ENCODE assay signal across 18 cellular contexts in the genomic region with DNA sequence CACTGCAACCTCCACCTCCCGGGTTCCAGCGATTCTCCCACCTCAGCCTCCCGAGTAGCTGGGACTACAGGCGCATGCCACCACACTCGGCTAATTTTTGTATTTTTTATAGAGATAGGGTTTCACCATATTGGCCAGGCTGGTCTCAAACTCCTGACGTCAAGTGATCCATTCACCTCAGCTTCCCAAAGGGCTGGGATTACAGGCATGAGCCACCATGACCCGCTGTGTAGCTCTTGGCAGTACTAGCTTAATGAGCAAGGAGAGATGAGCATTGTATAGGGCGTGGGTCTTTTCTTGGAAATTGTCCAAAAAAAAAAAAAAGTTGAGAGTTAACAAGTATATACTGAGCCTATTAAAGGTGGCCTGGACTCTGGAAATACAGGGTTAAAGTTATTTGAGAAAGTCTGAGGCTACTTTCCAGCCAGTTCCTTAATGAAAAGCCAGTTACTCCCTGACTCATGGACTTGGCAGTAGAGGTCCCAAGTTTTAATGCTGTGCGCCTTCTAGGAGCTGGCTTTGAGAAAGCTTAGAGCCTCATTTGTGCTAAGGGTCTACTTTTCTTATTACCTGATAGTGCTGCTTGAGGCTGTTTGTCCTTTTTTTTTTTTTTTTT. TPM values are rescaled to one million over a fixed set of nuclear protein-coding genes. Genes with fewer than 3 reads are reported as not detected.
A peak's percentile ranks its signal among the peaks of the same experiment; 100 is the strongest.
DNase-seq lines count a peak whose midpoint lies in the region; ATAC-seq and TF ChIP-seq lines count a peak whose summit lies in the region.
"Had no signal": no experiment of that assay in that cellular context is flagged by ENCODE, and none has a peak within 500 bp of the region (broad histone marks: within the 10 kb centered on the region; RNA-seq: fewer than 3 reads in every experiment).

No MANE protein-coding gene starts in this region.

- H3K4me1 Mint-ChIP-seq in endodermal cell (peaks cover 4% of the 10 kb centered on the region), neural progenitor cell (peaks cover 6% of the 10 kb centered on the region)
- H3K4me1 Mint-ChIP-seq in T-helper 2 cell treated with Interferon-gamma antibody and Interleukin-4, amounts not matched to agents 5 μg/mL and 100 μg/mL, for 36 hours (ENCODE audit: low read depth) = peaks cover 13% of the 10 kb centered on the region

- H3K27ac ChIP-seq in right atrium auricular region = no peak overlapping the region
- H3K27ac ChIP-seq in endodermal cell (ENCODE audit: low read depth, low read length) = no peak overlapping the region
- no peak overlapping the region for H3K27ac ChIP-seq in neural progenitor cell
- no peak overlapping the region for H3K27ac ChIP-seq in smooth muscle cell (ENCODE audit: low read depth)
- H3K27ac ChIP-seq in aorta (ENCODE audit: low read depth in 1 of 2, low read length in 2 of 2) = no peak overlapping the region
- H3K27ac ChIP-seq: BLaER1, coronary artery, gastroesophageal sphincter had no signal

- H3K4me2 ChIP-seq in neural progenitor cell (no peak overlapping the region), smooth muscle cell (no peak overlapping the region)
- H3K4me2 ChIP-seq: BLaER1 had no signal

- H3K9me3 Mint-ChIP-seq in endodermal cell (no peaks in the 10 kb centered on the region), neural progenitor cell (no peaks in the 10 kb centered on the region)
- H3K9me3 Mint-ChIP-seq in T-helper 2 cell treated with Interferon-gamma antibody and Interleukin-4, amounts not matched to agents 5 μg/mL and 100 μg/mL, for 36 hours = no peaks in the 10 kb centered on the region
- H3K9me3 Mint-ChIP-seq: activated naive CD8-positive, alpha-beta T cell treated with anti-CD3 and anti-CD28 coated beads for 36 hours had no signal

- H3K36me3 ChIP-seq in right atrium auricular region (peaks cover 32% of the 10 kb centered on the region), MG63 (peaks cover 55% of the 10 kb centered on the region), endodermal cell (ENCODE audit: control insufficient read depth, insufficient read depth, low read length) (peaks cover 43% of the 10 kb centered on the region), neural progenitor cell (peaks cover 4% of the 10 kb centered on the region), smooth muscle cell (ENCODE audit: low read depth) (peaks cover 2% of the 10 kb centered on the region), aorta (ENCODE audit: control insufficient read depth in 1 of 2, insufficient read depth in 2 of 2, low read length in 1 of 2) (no peaks in the 10 kb centered on the region)

- H3K27me3 ChIP-seq in right atrium auricular region (no peaks in the 10 kb centered on the region), MG63 (no peaks in the 10 kb centered on the region), endodermal cell (ENCODE audit: control insufficient read depth, insufficient read depth, low read length, poor library complexity, severe bottlenecking) (peaks cover 14% of the 10 kb centered on the region), neural progenitor cell (peaks cover 15% of the 10 kb centered on the region), smooth muscle cell (ENCODE audit: low read depth) (peaks cover 2% of the 10 kb centered on the region), aorta (ENCODE audit: control insufficient read depth in 1 of 2, insufficient read depth in 2 of 2, low read length in 1 of 2) (no peaks in the 10 kb centered on the region)

- no peak overlapping the region for H3K4me3 ChIP-seq in right atrium auricular region
- H3K4me3 ChIP-seq in MG63 = no peak overlapping the region
- no peak overlapping the region for H3K4me3 ChIP-seq in endodermal cell (ENCODE audit: low read length)
- no peak overlapping the region for H3K4me3 ChIP-seq in neural progenitor cell
- no peak overlapping the region for H3K4me3 ChIP-seq in smooth muscle cell
- H3K4me3 ChIP-seq in aorta (ENCODE audit: low read length in 2 of 2) = no peak overlapping the region
- H3K4me3 ChIP-seq: BLaER1, coronary artery, gastroesophageal sphincter had no signal

- peaks cover 30% of the 10 kb centered on the region for H3K36me3 Mint-ChIP-seq in endodermal cell (ENCODE audit: low read depth)
- H3K36me3 Mint-ChIP-seq in neural progenitor cell = peaks cover 10% of the 10 kb centered on the region
- H3K36me3 Mint-ChIP-seq in T-helper 2 cell treated with Interferon-gamma antibody and Interleukin-4, amounts not matched to agents 5 μg/mL and 100 μg/mL, for 36 hours (ENCODE audit: low read depth) = peaks cover 36% of the 10 kb centered on the region

- no peak for ATAC-seq in left cardiac atrium
- no peak for ATAC-seq in aorta (ENCODE audit: low FRiP score)
- ATAC-seq: gastroesophageal sphincter had no signal

- H3K27ac Mint-ChIP-seq in endodermal cell (no peak overlapping the region), neural progenitor cell (no peak overlapping the region)
- no peak overlapping the region for H3K27ac Mint-ChIP-seq in T-helper 2 cell treated with Interferon-gamma antibody and Interleukin-4, amounts not matched to agents 5 μg/mL and 100 μg/mL, for 36 hours
- H3K27ac Mint-ChIP-seq: activated naive CD8-positive, alpha-beta T cell treated with anti-CD3 and anti-CD28 coated beads for 36 hours had no signal

- H2AFZ ChIP-seq in neural progenitor cell (replicated peaks) (no peak overlapping the region), smooth muscle cell (ENCODE audit: low read depth) (no peak overlapping the region)

- no peaks in the 10 kb centered on the region for H3K9me3 ChIP-seq in right atrium auricular region
- H3K9me3 ChIP-seq in MG63 = no peaks in the 10 kb centered on the region
- no peaks in the 10 kb centered on the region for H3K9me3 ChIP-seq in endodermal cell (ENCODE audit: control insufficient read depth, low read length)
- H3K9me3 ChIP-seq in neural progenitor cell (ENCODE audit: low read depth) = no peaks in the 10 kb centered on the region
- no peaks in the 10 kb centered on the region for H3K9me3 ChIP-seq in smooth muscle cell (replicated peaks; ENCODE audit: low read depth)
- no peaks in the 10 kb centered on the region for H3K9me3 ChIP-seq in aorta (ENCODE audit: control insufficient read depth, low read length)
- H3K9me3 ChIP-seq: BLaER1, gastroesophageal sphincter had no signal

- WGBS in endodermal cell (ENCODE audit: insufficient coverage in 1 of 2, insufficient read length in 1 of 2), 2 experiments = 89 to 95% methylated on average over 6 to 9 of the region's 9 CpGs
- 89% methylated on average over 9 of the region's 9 CpGs for WGBS in smooth muscle cell (ENCODE audit: low lambda C conversion rate)
- WGBS in aorta, 2 donors = 75% methylated on average over 9 of the region's 9 CpGs

- H3F3A ChIP-seq in neural progenitor cell (ENCODE audit: low read depth) (peaks cover 95% of the 10 kb centered on the region), smooth muscle cell (ENCODE audit: low read depth) (peaks cover 24% of the 10 kb centered on the region)

- H4K20me1 ChIP-seq in neural progenitor cell (ENCODE audit: low read depth) = peaks cover 95% of the 10 kb centered on the region
- H4K20me1 ChIP-seq in smooth muscle cell (ENCODE audit: low read depth) = peaks cover 95% of the 10 kb centered on the region

- DNase-seq in right atrium auricular region (ENCODE audit: low spot score) = peak; percentile 52
- no peak for DNase-seq in left cardiac atrium
- peak; percentile 75 for DNase-seq in MG63
- peak; percentile 49 for DNase-seq in endodermal cell
- DNase-seq in neural progenitor cell (ENCODE audit: low spot score) = no peak
- DNase-seq in smooth muscle cell (lab: John Stamatoyannopoulos, UW; ENCODE audit: unreplicated experiment) = no peak
- DNase-seq in T-helper 2 cell treated with Interferon-gamma antibody and Interleukin-4, amounts not matched to agents 5 μg/mL and 100 μg/mL, for 36 hours (ENCODE audit: low spot score) = no peak
- no peak for DNase-seq in aorta
- DNase-seq: activated naive CD8-positive, alpha-beta T cell treated with anti-CD3 and anti-CD28 coated beads for 36 hours; stimulated activated CD4-positive, alpha-beta T cell treated with anti-CD3 and anti-CD28 coated beads, Interleukin-4, amount 100 ng/mL, for 1 hour; stimulated activated naive CD4-positive, alpha-beta T cell treated with Interleukin-2 at 50 U/mL for 16 hours; T-helper 9 cell had no signal

- TF ChIP-seq CTCF in right atrium auricular region (IDR thresholded peaks at IDR 0.05) (no peak), endodermal cell (conservative IDR thresholded peaks at IDR 0.05) (no peak), neural progenitor cell (IDR thresholded peaks at IDR 0.05) (no peak), smooth muscle cell (IDR thresholded peaks at IDR 0.05; ENCODE audit: borderline replicate concordance, insufficient read depth, poor library complexity, severe bottlenecking) (no peak)

- H3K9ac ChIP-seq in endodermal cell (ENCODE audit: extremely low read depth, low read length, poor library complexity, severe bottlenecking) (no peak overlapping the region), neural progenitor cell (no peak overlapping the region), smooth muscle cell (ENCODE audit: low read depth) (no peak overlapping the region)
- H3K9ac ChIP-seq: BLaER1 had no signal

- peaks cover 8% of the 10 kb centered on the region for H3K27me3 Mint-ChIP-seq in endodermal cell (ENCODE audit: insufficient read depth)
- no peaks in the 10 kb centered on the region for H3K27me3 Mint-ChIP-seq in neural progenitor cell (ENCODE audit: insufficient read depth, low read depth)
- H3K27me3 Mint-ChIP-seq in T-helper 2 cell treated with Interferon-gamma antibody and Interleukin-4, amounts not matched to agents 5 μg/mL and 100 μg/mL, for 36 hours (ENCODE audit: low read depth) = peaks cover 2% of the 10 kb centered on the region

- H3K4me3 Mint-ChIP-seq in endodermal cell (no peak overlapping the region), neural progenitor cell (no peak overlapping the region)
- no peak overlapping the region for H3K4me3 Mint-ChIP-seq in T-helper 2 cell treated with Interferon-gamma antibody and Interleukin-4, amounts not matched to agents 5 μg/mL and 100 μg/mL, for 36 hours
- H3K4me3 Mint-ChIP-seq: activated naive CD8-positive, alpha-beta T cell treated with anti-CD3 and anti-CD28 coated beads for 36 hours had no signal

- H3K4me1 ChIP-seq in right atrium auricular region = peaks cover 0 to 19% of the 10 kb centered on the region in 2 donors
- H3K4me1 ChIP-seq in endodermal cell (ENCODE audit: control insufficient read depth, insufficient read depth, low read length) = no peaks in the 10 kb centered on the region
- H3K4me1 ChIP-seq in neural progenitor cell = peaks cover 8% of the 10 kb centered on the region
- H3K4me1 ChIP-seq in smooth muscle cell (ENCODE audit: low read depth) = peaks cover 5% of the 10 kb centered on the region
- H3K4me1 ChIP-seq in aorta (ENCODE audit: control insufficient read depth in 1 of 2, insufficient read depth in 2 of 2, low read length in 2 of 2) = no peaks in the 10 kb centered on the region

- H3K79me2 ChIP-seq in neural progenitor cell (ENCODE audit: low read depth) (peaks cover 27% of the 10 kb centered on the region), smooth muscle cell (ENCODE audit: low read depth) (peaks cover 1% of the 10 kb centered on the region)

- intact Hi-C loops in left cardiac atrium (cut with DNase I) = loop anchor here (5.0 to 10.0 kb wide), 4 partner anchors 432 to 630 kb away; no protein-coding TSS in a partner anchor
- intact Hi-C loops in aorta (cut with DNase I) = loop anchor here (5.0 to 10.0 kb wide), 5 partner anchors 72 to 770 kb away; partner anchors contain the start of gene STK10 (in 1 of the 2)

RNA-seq across cellular contexts. Expression of gene FGF18, which starts 4.2 kb away (rescaled TPM):
- total RNA-seq in right atrium auricular region (1 to 10 TPM; 2.2 to 2.7 TPM), left cardiac atrium (1 to 10 TPM; 2.1 to 2.8 TPM), endodermal cell (under 1 TPM; 0.44 to 0.57 TPM), neural progenitor cell (ENCODE audit: low replicate concordance) (0.06 and 0.22 TPM in 2 replicates), smooth muscle cell (not detected in 2 replicates), aorta (10 to 100 TPM in 1 of 2 donors, 1 to 10 TPM in 1; 2.9 to 15.2 TPM)
- total RNA-seq in MG63 (2014; rRNA removed; shearing (Covaris generic); ENCODE audit: low replicate concordance) = 7.8 and 11.2 TPM in 2 replicates
- 3.8 TPM for polyA plus RNA-seq in endodermal cell (2013, experiment 1 of 2)
- polyA plus RNA-seq in endodermal cell (2013, experiment 2 of 2) = 3.6 TPM
- polyA plus RNA-seq in smooth muscle cell (0.21 TPM in 1 of 2 replicates, not detected in the other), aorta (1 to 10 TPM in 1 of 2 donors, not detected in 1; 2.1 TPM)
- total RNA-seq: kidney epithelial cell, NCI-H460, RPMI7951 had no signal

RNA-seq across cellular contexts. Expression of gene NPM1, which starts 27.6 kb away (rescaled TPM):
- total RNA-seq in right atrium auricular region = 100 to 1,000 TPM; 271 to 353 TPM
- total RNA-seq in left cardiac atrium = 100 to 1,000 TPM; 286 to 408 TPM
- 3,857 and 4,723 TPM in 2 replicates for total RNA-seq in MG63 (2014; rRNA removed; shearing (Covaris generic); ENCODE audit: low replicate concordance)
- 1,000 to 10,000 TPM; 1,997 to 2,127 TPM for total RNA-seq in endodermal cell
- 2,680 TPM for polyA plus RNA-seq in endodermal cell (2013, experiment 1 of 2)
- 2,415 TPM for polyA plus RNA-seq in endodermal cell (2013, experiment 2 of 2)
- 2,155 and 3,685 TPM in 2 replicates for total RNA-seq in neural progenitor cell (ENCODE audit: low replicate concordance)
- total RNA-seq in smooth muscle cell = 856 and 2,459 TPM in 2 replicates
- 330 and 360 TPM in 2 replicates for polyA plus RNA-seq in smooth muscle cell
- 100 to 1,000 TPM; 496 to 519 TPM for total RNA-seq in aorta
- polyA plus RNA-seq in aorta = 1,000 to 10,000 TPM; 1,947 to 4,113 TPM

Comparison
In these comparisons a context has a peak if more than half of its experiments do, and no peak if none do; other contexts are left out.
1. DNase-seq: peak in right atrium auricular region (single experiment), MG63 (single experiment) and endodermal cell (single experiment); none in left cardiac atrium (single experiment), neural progenitor cell (single experiment), smooth muscle cell (single experiment), T-helper 2 cell treated with Interferon-gamma antibody and Interleukin-4, amounts not matched to agents 5 μg/mL and 100 μg/mL, for 36 hours (single experiment) and aorta (0 of 2).